In the genomic region with DNA sequence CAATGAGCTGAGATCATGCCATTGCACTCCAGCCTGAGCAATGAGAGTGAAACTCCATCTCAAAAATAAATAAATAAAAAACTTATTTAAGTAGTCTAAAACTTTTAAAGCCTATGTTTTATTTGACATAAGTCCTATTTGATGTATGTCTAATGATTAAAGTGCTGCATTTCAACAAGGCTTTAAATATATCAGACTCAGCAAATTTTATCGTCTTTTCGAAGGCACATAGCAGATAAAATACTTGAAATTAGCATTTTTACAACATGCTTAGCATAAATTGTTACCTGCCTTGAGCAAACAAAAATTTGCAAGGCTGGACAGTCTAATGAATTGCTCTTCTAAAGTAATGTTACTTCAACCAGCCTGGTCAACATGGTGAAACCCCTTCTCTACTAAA, we compare ENCODE assay signal across 1 cellular context.
TF ChIP-seq lines count a peak whose summit lies in the region.

No MANE protein-coding gene starts in this region.

TF ChIP-seq in K562, 482 proteins besides CTCF, POLR2A, EP300 and RAD21 (continued from another document):
- TF ChIP-seq, protein P1, sequence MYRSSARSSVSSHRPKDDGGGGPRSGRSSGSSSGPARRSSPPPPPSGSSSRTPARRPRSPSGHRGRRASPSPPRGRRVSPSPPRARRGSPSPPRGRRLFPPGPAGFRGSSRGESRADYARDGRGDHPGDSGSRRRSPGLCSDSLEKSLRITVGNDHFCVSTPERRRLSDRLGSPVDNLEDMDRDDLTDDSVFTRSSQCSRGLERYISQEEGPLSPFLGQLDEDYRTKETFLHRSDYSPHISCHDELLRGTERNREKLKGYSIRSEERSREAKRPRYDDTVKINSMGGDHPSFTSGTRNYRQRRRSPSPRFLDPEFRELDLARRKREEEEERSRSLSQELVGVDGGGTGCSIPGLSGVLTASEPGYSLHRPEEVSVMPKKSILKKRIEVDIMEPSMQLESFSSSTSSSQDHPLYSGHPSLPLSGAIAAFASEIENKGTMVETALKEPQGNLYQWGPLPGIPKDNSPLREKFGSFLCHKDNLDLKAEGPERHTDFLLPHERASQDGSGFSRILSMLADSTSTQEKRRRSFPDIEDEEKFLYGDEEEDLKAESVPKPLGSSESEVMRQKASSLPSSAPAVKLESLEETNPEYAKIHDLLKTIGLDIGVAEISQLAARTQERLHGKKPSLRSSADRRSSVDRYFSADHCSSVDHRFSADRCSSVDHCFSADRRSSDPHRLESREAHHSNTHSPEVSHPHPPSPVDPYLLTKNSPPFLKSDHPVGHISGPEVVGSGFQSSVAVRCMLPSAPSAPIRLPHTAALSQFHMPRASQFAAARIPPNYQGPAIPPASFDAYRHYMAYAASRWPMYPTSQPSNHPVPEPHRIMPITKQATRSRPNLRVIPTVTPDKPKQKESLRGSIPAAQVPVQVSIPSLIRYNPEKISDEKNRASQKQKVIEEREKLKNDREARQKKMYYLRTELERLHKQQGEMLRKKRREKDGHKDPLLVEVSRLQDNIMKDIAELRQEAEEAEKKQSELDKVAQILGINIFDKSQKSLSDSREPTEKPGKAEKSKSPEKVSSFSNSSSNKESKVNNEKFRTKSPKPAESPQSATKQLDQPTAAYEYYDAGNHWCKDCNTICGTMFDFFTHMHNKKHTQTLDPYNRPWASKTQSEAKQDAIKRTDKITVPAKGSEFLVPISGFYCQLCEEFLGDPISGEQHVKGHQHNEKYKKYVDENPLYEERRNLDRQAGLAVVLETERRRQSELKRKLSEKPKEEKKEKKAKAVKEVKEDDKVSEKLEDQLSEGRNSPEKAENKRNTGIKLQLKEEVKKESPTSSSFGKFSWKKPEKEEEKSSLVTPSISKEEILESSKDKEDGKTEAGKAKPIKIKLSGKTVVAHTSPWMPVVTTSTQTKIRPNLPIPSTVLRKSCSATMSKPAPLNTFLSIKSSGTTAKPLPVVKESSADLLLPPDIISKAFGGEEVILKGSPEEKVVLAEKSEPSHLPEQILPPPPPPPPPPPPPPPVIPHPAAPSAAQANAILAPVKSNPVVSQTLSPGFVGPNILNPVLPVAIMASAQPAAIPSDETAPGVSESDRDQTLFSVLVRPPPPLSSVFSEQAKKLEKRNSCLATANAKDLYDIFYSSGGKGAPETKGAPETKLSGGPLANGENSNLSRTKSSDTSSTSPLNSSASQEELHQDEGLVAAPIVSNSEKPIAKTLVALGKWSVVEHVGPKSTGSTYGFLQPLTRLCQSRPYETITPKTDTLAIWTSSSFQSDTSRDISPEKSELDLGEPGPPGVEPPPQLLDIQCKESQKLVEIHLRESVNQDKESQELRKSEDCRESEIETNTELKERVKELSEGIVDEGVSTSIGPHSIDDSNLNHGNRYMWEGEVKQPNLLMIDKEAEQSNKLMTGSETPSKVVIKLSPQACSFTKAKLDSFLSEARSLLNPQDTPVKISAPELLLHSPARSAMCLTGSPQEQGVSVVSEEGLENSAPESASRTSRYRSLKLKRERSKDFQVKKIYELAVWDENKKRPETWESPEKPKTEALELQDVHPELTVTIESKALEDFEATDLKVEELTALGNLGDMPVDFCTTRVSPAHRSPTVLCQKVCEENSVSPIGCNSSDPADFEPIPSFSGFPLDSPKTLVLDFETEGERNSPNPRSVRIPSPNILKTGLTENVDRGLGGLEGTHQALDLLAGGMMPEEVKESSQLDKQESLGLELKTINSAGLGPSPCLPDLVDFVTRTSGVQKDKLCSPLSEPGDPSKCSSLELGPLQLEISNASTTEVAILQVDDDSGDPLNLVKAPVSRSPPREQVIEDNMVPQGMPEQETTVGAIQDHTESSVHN (IDR thresholded peaks at IDR 0.05; ENCODE audit: borderline replicate concordance in 1 of 2, low read depth in 1 of 2), result no peak
- TF ChIP-seq NCOA1 (IDR thresholded peaks at IDR 0.05; ENCODE audit: low read depth) (no peak), MAFF (IDR thresholded peaks at IDR 0.05; ENCODE audit: low read length) (peak; percentile 76), GTF2A2 (tag; IDR thresholded peaks at IDR 0.05) (no peak), MAFK (IDR thresholded peaks at IDR 0.05; ENCODE audit: low read length) (peak; percentile 59), HMGN3 (IDR thresholded peaks at IDR 0.05; ENCODE audit: borderline replicate concordance, extremely low read depth, insufficient read length, low read depth, low read length) (no peak), CEBPG (CRISPR knock-in tag; IDR thresholded peaks at IDR 0.05) (no peak), CEBPG (tag; conservative IDR thresholded peaks at IDR 0.05 in 1 of 2, IDR thresholded peaks at IDR 0.05 in 1 of 2) (no peak), E4F1 (CRISPR knock-in tag; IDR thresholded peaks at IDR 0.05; ENCODE audit: borderline replicate concordance) (no peak), ZNF140 (CRISPR knock-in tag; IDR thresholded peaks at IDR 0.05) (no peak), ESRRA (IDR thresholded peaks at IDR 0.05; ENCODE audit: borderline replicate concordance, low read depth) (no peak), THRA (IDR thresholded peaks at IDR 0.05) (no peak), ZNF316 (IDR thresholded peaks at IDR 0.05) (peak; percentile 90), EHMT2 (IDR thresholded peaks at IDR 0.05) (no peak), TAL1 (IDR thresholded peaks at IDR 0.05) (no peak), NCOA4 (IDR thresholded peaks at IDR 0.05; ENCODE audit: partially characterized antibody) (no peak), MAFG (tag; conservative IDR thresholded peaks at IDR 0.05) (peak; percentile 72), ZNF436 (CRISPR knock-in tag; IDR thresholded peaks at IDR 0.05) (no peak), RFX7 (CRISPR knock-in tag; IDR thresholded peaks at IDR 0.05) (no peak), JUN (IDR thresholded peaks at IDR 0.05; ENCODE audit: borderline replicate concordance, low read depth, low read length) (no peak), JUN (CRISPR knock-in tag; IDR thresholded peaks at IDR 0.05; ENCODE audit: borderline replicate concordance) (no peak), ZBTB43 (CRISPR knock-in tag; IDR thresholded peaks at IDR 0.05) (no peak), GATAD2B (IDR thresholded peaks at IDR 0.05; ENCODE audit: borderline replicate concordance) (no peak), PML (IDR thresholded peaks at IDR 0.05; ENCODE audit: low read length) (no peak)
- TF ChIP-seq, protein P2, sequence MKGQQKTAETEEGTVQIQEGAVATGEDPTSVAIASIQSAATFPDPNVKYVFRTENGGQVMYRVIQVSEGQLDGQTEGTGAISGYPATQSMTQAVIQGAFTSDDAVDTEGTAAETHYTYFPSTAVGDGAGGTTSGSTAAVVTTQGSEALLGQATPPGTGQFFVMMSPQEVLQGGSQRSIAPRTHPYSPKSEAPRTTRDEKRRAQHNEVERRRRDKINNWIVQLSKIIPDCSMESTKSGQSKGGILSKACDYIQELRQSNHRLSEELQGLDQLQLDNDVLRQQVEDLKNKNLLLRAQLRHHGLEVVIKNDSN (CRISPR knock-in tag; IDR thresholded peaks at IDR 0.05), result no peak
- TF ChIP-seq, protein P3, sequence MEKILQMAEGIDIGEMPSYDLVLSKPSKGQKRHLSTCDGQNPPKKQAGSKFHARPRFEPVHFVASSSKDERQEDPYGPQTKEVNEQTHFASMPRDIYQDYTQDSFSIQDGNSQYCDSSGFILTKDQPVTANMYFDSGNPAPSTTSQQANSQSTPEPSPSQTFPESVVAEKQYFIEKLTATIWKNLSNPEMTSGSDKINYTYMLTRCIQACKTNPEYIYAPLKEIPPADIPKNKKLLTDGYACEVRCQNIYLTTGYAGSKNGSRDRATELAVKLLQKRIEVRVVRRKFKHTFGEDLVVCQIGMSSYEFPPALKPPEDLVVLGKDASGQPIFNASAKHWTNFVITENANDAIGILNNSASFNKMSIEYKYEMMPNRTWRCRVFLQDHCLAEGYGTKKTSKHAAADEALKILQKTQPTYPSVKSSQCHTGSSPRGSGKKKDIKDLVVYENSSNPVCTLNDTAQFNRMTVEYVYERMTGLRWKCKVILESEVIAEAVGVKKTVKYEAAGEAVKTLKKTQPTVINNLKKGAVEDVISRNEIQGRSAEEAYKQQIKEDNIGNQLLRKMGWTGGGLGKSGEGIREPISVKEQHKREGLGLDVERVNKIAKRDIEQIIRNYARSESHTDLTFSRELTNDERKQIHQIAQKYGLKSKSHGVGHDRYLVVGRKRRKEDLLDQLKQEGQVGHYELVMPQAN (IDR thresholded peaks at IDR 0.05; ENCODE audit: borderline replicate concordance), result no peak
- TF ChIP-seq, protein P4, sequence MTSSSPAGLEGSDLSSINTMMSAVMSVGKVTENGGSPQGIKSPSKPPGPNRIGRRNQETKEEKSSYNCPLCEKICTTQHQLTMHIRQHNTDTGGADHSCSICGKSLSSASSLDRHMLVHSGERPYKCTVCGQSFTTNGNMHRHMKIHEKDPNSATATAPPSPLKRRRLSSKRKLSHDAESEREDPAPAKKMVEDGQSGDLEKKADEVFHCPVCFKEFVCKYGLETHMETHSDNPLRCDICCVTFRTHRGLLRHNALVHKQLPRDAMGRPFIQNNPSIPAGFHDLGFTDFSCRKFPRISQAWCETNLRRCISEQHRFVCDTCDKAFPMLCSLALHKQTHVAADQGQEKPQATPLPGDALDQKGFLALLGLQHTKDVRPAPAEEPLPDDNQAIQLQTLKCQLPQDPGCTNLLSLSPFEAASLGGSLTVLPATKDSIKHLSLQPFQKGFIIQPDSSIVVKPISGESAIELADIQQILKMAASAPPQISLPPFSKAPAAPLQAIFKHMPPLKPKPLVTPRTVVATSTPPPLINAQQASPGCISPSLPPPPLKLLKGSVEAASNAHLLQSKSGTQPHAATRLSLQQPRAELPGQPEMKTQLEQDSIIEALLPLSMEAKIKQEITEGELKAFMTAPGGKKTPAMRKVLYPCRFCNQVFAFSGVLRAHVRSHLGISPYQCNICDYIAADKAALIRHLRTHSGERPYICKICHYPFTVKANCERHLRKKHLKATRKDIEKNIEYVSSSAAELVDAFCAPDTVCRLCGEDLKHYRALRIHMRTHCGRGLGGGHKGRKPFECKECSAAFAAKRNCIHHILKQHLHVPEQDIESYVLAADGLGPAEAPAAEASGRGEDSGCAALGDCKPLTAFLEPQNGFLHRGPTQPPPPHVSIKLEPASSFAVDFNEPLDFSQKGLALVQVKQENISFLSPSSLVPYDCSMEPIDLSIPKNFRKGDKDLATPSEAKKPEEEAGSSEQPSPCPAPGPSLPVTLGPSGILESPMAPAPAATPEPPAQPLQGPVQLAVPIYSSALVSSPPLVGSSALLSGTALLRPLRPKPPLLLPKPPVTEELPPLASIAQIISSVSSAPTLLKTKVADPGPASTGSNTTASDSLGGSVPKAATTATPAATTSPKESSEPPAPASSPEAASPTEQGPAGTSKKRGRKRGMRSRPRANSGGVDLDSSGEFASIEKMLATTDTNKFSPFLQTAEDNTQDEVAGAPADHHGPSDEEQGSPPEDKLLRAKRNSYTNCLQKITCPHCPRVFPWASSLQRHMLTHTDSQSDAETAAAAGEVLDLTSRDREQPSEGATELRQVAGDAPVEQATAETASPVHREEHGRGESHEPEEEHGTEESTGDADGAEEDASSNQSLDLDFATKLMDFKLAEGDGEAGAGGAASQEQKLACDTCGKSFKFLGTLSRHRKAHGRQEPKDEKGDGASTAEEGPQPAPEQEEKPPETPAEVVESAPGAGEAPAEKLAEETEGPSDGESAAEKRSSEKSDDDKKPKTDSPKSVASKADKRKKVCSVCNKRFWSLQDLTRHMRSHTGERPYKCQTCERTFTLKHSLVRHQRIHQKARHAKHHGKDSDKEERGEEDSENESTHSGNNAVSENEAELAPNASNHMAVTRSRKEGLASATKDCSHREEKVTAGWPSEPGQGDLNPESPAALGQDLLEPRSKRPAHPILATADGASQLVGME (CRISPR knock-in tag; IDR thresholded peaks at IDR 0.05), result no peak
